Comparison of ENCODE assay signal across 10 cellular contexts in genomic region chr17:40333781-40334453, GRCh38. TPM values are rescaled to one million over a fixed set of nuclear protein-coding genes. Genes with fewer than 3 reads are reported as not detected.
A peak's percentile ranks its signal among the peaks of the same experiment; 100 is the strongest.
DNase-seq lines count a peak whose midpoint lies in the region; ATAC-seq and TF ChIP-seq lines count a peak whose summit lies in the region.
"Had no signal": no experiment of that assay in that cellular context is flagged by ENCODE, and none has a peak within 500 bp of the region (broad histone marks: within the 10 kb centered on the region; RNA-seq: fewer than 3 reads in every experiment).

No MANE protein-coding gene starts in this region.

- TF ChIP-seq CTCF in HL-60 (IDR thresholded peaks at IDR 0.05; ENCODE audit: insufficient read depth, low read length) = no peak
- TF ChIP-seq CTCF in RWPE2 (IDR thresholded peaks at IDR 0.05; ENCODE audit: poor library complexity, severe bottlenecking) = no peak

- no peaks in the 10 kb centered on the region for H3K9me3 Mint-ChIP-seq in stimulated activated effector memory CD8-positive, alpha-beta T cell treated with anti-CD3 and anti-CD28 coated beads, Interleukin-12 subunit alpha, Interleukin-12 subunit beta, amount 100 ng/mL, for 72 hours

- H3K4me1 Mint-ChIP-seq in stimulated activated effector memory CD8-positive, alpha-beta T cell treated with anti-CD3 and anti-CD28 coated beads, Interleukin-12 subunit alpha, Interleukin-12 subunit beta, amount 100 ng/mL, for 72 hours = peaks cover 81% of the 10 kb centered on the region

- no peak overlapping the region for H3K4me3 Mint-ChIP-seq in stimulated activated effector memory CD8-positive, alpha-beta T cell treated with anti-CD3 and anti-CD28 coated beads, Interleukin-12 subunit alpha, Interleukin-12 subunit beta, amount 100 ng/mL, for 72 hours

- H3K4me3 ChIP-seq in HL-60 (replicated peaks; ENCODE audit: insufficient read depth, low read length) (no peak overlapping the region), RWPE2 (ENCODE audit: severe bottlenecking) (no peak overlapping the region), right cardiac atrium (ENCODE audit: low read length) (no peak overlapping the region)
- H3K4me3 ChIP-seq: SK-N-MC had no signal

- H3K4me1 ChIP-seq in RWPE2 (ENCODE audit: insufficient read depth, poor library complexity, severe bottlenecking) (peaks cover 27% of the 10 kb centered on the region), right cardiac atrium (ENCODE audit: control insufficient read depth, insufficient read depth, low read length) (peaks cover 49% of the 10 kb centered on the region)

- intact Hi-C loops in right cardiac atrium (cut with DNase I) = no loop called here

- H3K9me3 ChIP-seq in RWPE2 (ENCODE audit: severe bottlenecking) (no peaks in the 10 kb centered on the region), right cardiac atrium (ENCODE audit: control insufficient read depth, low read length) (no peaks in the 10 kb centered on the region)

- peak overlapping the region; percentile 91 for H3K27ac Mint-ChIP-seq in stimulated activated effector memory CD8-positive, alpha-beta T cell treated with anti-CD3 and anti-CD28 coated beads, Interleukin-12 subunit alpha, Interleukin-12 subunit beta, amount 100 ng/mL, for 72 hours

- peaks cover 91% of the 10 kb centered on the region for H3K36me3 Mint-ChIP-seq in stimulated activated effector memory CD8-positive, alpha-beta T cell treated with anti-CD3 and anti-CD28 coated beads, Interleukin-12 subunit alpha, Interleukin-12 subunit beta, amount 100 ng/mL, for 72 hours

- 83% methylated on average over 4 of the region's 4 CpGs for WGBS in right cardiac atrium

- ATAC-seq in RWPE2 (ENCODE audit: low read depth) (no peak; the same call in 2 of the 3 replicates), right cardiac atrium (no peak), HG03342 (IDR thresholded peaks at IDR 0.05; ENCODE audit: unreplicated experiment) (no peak)
- ATAC-seq in stimulated activated effector memory CD8-positive, alpha-beta T cell treated with anti-CD3 and anti-CD28 coated beads, Interleukin-12 subunit alpha, Interleukin-12 subunit beta, amount 100 ng/mL, for 72 hours = no peak

- no peaks in the 10 kb centered on the region for H3K27me3 ChIP-seq in HL-60 (ENCODE audit: insufficient read depth, poor library complexity, severe bottlenecking)
- no peaks in the 10 kb centered on the region for H3K27me3 ChIP-seq in RWPE2 (ENCODE audit: insufficient read depth, poor library complexity, severe bottlenecking)
- no peaks in the 10 kb centered on the region for H3K27me3 ChIP-seq in right cardiac atrium (ENCODE audit: control insufficient read depth, insufficient read depth)

- H3K36me3 ChIP-seq in RWPE2 (ENCODE audit: low read depth) = peaks cover 28% of the 10 kb centered on the region

- peak; percentile 95 to 97 for DNase-seq in HL-60 (ENCODE audit: low read depth in 1 of 2, low spot score in 1 of 2)
- DNase-seq in RWPE2 (ENCODE audit: low spot score) = no peak
- peak in 2 of 3 donors; percentile 46 to 55 for DNase-seq in right cardiac atrium
- no peak for DNase-seq in stimulated activated effector memory CD8-positive, alpha-beta T cell treated with anti-CD3 and anti-CD28 coated beads, Interleukin-12 subunit alpha, Interleukin-12 subunit beta, amount 100 ng/mL, for 72 hours (ENCODE audit: low spot score in 2 of 2)
- no peak for DNase-seq in inferior parietal cortex (ENCODE audit: extremely low spot score)
- no peak for DNase-seq in RKO (ENCODE audit: low spot score)
- DNase-seq: effector CD8-positive, alpha-beta T cell had no signal

- H3K27ac ChIP-seq in HL-60 (replicated peaks) (peak overlapping the region; percentile 52), RWPE2 (ENCODE audit: poor library complexity, severe bottlenecking) (peak overlapping the region; percentile 21), right cardiac atrium (ENCODE audit: low read length) (peak overlapping the region; percentile 19)
- H3K27ac ChIP-seq: SK-N-MC had no signal

RNA-seq across cellular contexts. Expression of gene RARA, which starts 24.9 kb away (rescaled TPM):
- total RNA-seq in right cardiac atrium = 10 to 100 TPM; 26.2 to 39.0 (median 29.1) TPM
- 28.3 TPM for polyA plus RNA-seq in right cardiac atrium

RNA-seq across cellular contexts. Expression of gene GJD3, which starts 30.6 kb away (rescaled TPM):
- 1 to 10 TPM in 1 of 4 donors, under 1 TPM in 3; 0.74 to 1.4 (median 0.86) TPM for total RNA-seq in right cardiac atrium
- 0.27 TPM for polyA plus RNA-seq in right cardiac atrium
- total RNA-seq: G401 had no signal

RNA-seq across cellular contexts. Expression of gene CDC6, which starts 46.2 kb away (rescaled TPM):
- 1 to 10 TPM; 1.0 to 1.8 (median 1.3) TPM for total RNA-seq in right cardiac atrium
- 0.36 TPM for polyA plus RNA-seq in right cardiac atrium

Comparison
In these comparisons a context has a peak if more than half of its experiments do, and no peak if none do; other contexts are left out.
1. DNase-seq: peak in HL-60 (2 of 2) and right cardiac atrium (2 of 3); none in RWPE2 (single experiment), stimulated activated effector memory CD8-positive, alpha-beta T cell treated with anti-CD3 and anti-CD28 coated beads, Interleukin-12 subunit alpha, Interleukin-12 subunit beta, amount 100 ng/mL, for 72 hours (0 of 2), inferior parietal cortex (single experiment) and RKO (single experiment).
2. Peak in every context shown above with its lines, with median percentiles within 50 percentile points of each other: H3K27ac ChIP-seq.